ENCODE assay signal across 17 cellular contexts in genomic region chr6:104558746-104559145, GRCh38.
DNase-seq lines count a peak whose midpoint lies in the region; TF ChIP-seq lines count a peak whose summit lies in the region.
"Had no signal": no experiment of that assay in that cellular context is flagged by ENCODE, and none has a peak within 500 bp of the region (broad histone marks: within the 10 kb centered on the region; RNA-seq: fewer than 3 reads in every experiment).

No MANE protein-coding gene starts in this region.

- no peak overlapping the region for H3K27ac Mint-ChIP-seq in progenitor cell of endocrine pancreas

- peaks cover 0 to 37% (median 18%) of the 10 kb centered on the region in 5 donors for H3K4me1 ChIP-seq in subcutaneous abdominal adipose tissue (ENCODE audit: control insufficient read depth in 5 of 5, insufficient read depth in 5 of 5, low read length in 5 of 5)

- no peaks in the 10 kb centered on the region for H3K36me3 ChIP-seq in subcutaneous abdominal adipose tissue (ENCODE audit: control insufficient read depth in 5 of 5, insufficient read depth in 5 of 5, low read length in 5 of 5)

- H3K4me3 ChIP-seq in cardiac fibroblast (replicated peaks in 1 of 2; ENCODE audit: low read depth in 2 of 2, low read length in 2 of 2) (no peak overlapping the region), fibroblast of pulmonary artery (replicated peaks; ENCODE audit: low read depth, low read length) (no peak overlapping the region), subcutaneous abdominal adipose tissue (ENCODE audit: low read depth in 1 of 5, low read length in 5 of 5) (no peak overlapping the region)

- no peaks in the 10 kb centered on the region for H3K9me3 ChIP-seq in subcutaneous abdominal adipose tissue (ENCODE audit: control insufficient read depth in 5 of 5, low read length in 5 of 5)
- H3K9me3 ChIP-seq: SK-N-SH had no signal

- no peak overlapping the region for H3K4me3 Mint-ChIP-seq in progenitor cell of endocrine pancreas (ENCODE audit: low read depth)

- no peaks in the 10 kb centered on the region for H3K4me1 Mint-ChIP-seq in progenitor cell of endocrine pancreas (ENCODE audit: low read depth)

- H3K27me3 ChIP-seq in subcutaneous abdominal adipose tissue (ENCODE audit: control insufficient read depth in 5 of 5, insufficient read depth in 4 of 5, low read length in 5 of 5), result no peaks in the 10 kb centered on the region

- H3K9me3 Mint-ChIP-seq in progenitor cell of endocrine pancreas (ENCODE audit: low read depth), result no peaks in the 10 kb centered on the region

- peak overlapping the region; percentile 78 for H3K27ac ChIP-seq in subcutaneous abdominal adipose tissue (ENCODE audit: low read depth, low read length)

- in situ Hi-C loops in G401 (cut with HindIII; ENCODE audit: low sequenced_read_pairs), result no loop called here

- peak overlapping the region in 1 of 5 donors; percentile 3 for H3K9ac ChIP-seq in subcutaneous abdominal adipose tissue (ENCODE audit: low read length in 5 of 5)
- H3K9ac ChIP-seq: SK-N-SH had no signal

- TF ChIP-seq CTCF in cardiac fibroblast (IDR thresholded peaks at IDR 0.05; ENCODE audit: low read depth, low read length), result no peak
- no peak for TF ChIP-seq CTCF in fibroblast of pulmonary artery (IDR thresholded peaks at IDR 0.05; ENCODE audit: low read length, missing control alignments)
- no peak for TF ChIP-seq CTCF in progenitor cell of endocrine pancreas (IDR thresholded peaks at IDR 0.05; ENCODE audit: unreplicated experiment)

- no peaks in the 10 kb centered on the region for H3K36me3 Mint-ChIP-seq in progenitor cell of endocrine pancreas (ENCODE audit: insufficient read depth)

- DNase-seq in EH (ENCODE audit: low read depth) (peak; percentile 51), cardiac fibroblast (ENCODE audit: low read depth in 2 of 2) (peak; percentile 68 to 77), fibroblast of pulmonary artery (ENCODE audit: low read depth) (peak; percentile 75), G401 (ENCODE audit: low spot score) (no peak), progenitor cell of endocrine pancreas (ENCODE audit: low spot score, unreplicated experiment) (no peak)
- DNase-seq in activated CD8-positive, alpha-beta memory T cell treated with anti-CD3 and anti-CD28 coated beads, Interleukin-2, amount 50 U/mL, for 48 hours, result no peak
- DNase-seq: DMS79 treated with DMSO at 0.1 percent for 48 hours, GOT3, Kasumi-1, NCI-H1105 treated with DMSO at 0.1 percent for 48 hours, NCI-H1694, NCI-H2227 treated with DMSO at 0.1 percent for 48 hours, NCI-H524, NCI-H82, SHP77, SK-N-SH had no signal

- H3K27me3 Mint-ChIP-seq in progenitor cell of endocrine pancreas, result no peaks in the 10 kb centered on the region

Comparison
In these comparisons a context has a peak if more than half of its experiments do, and no peak if none do; other contexts are left out.
1. DNase-seq: peak in EH (single experiment), cardiac fibroblast (2 of 2) and fibroblast of pulmonary artery (single experiment); none in G401 (single experiment), progenitor cell of endocrine pancreas (single experiment) and activated CD8-positive, alpha-beta memory T cell treated with anti-CD3 and anti-CD28 coated beads, Interleukin-2, amount 50 U/mL, for 48 hours (single experiment).